10 cellular contexts compared by ENCODE assay signal in genomic region chr5:175658299-175659145, GRCh38. TPM values are rescaled to one million over a fixed set of nuclear protein-coding genes. Genes with fewer than 3 reads are reported as not detected.
DNase-seq lines count a peak whose midpoint lies in the region; ATAC-seq and TF ChIP-seq lines count a peak whose summit lies in the region.
"Had no signal": no experiment of that assay in that cellular context is flagged by ENCODE, and none has a peak within 500 bp of the region (broad histone marks: within the 10 kb centered on the region; RNA-seq: fewer than 3 reads in every experiment).

No MANE protein-coding gene starts in this region.

- H3K9me3 ChIP-seq in muscle layer of colon (ENCODE audit: low read length) (no peaks in the 10 kb centered on the region), upper lobe of left lung (no peaks in the 10 kb centered on the region)

- peaks cover 22% of the 10 kb centered on the region for H3K27me3 Mint-ChIP-seq in central memory CD8-positive, alpha-beta T cell

- peak overlapping the region; percentile 86 for H3K4me3 Mint-ChIP-seq in central memory CD8-positive, alpha-beta T cell

- H3K27ac ChIP-seq in muscle layer of colon (ENCODE audit: low read depth, low read length) (no peak overlapping the region), upper lobe of left lung (peak overlapping the region; percentile 68 to 84 (median 76))
- H3K27ac ChIP-seq: KMS-11 had no signal

- no peaks in the 10 kb centered on the region for H3K36me3 ChIP-seq in muscle layer of colon (ENCODE audit: insufficient read depth, low read length)
- H3K36me3 ChIP-seq in upper lobe of left lung, result no peaks in the 10 kb centered on the region

- H3K27ac Mint-ChIP-seq in central memory CD8-positive, alpha-beta T cell (ENCODE audit: low read depth), result no peak overlapping the region

- 12 to 15% methylated on average over 18 to 38 of the region's 41 CpGs for WGBS in upper lobe of left lung, 2 donors

- peak; percentile 76 for DNase-seq in activated effector memory CD4-positive, alpha-beta T cell treated with anti-CD3 and anti-CD28 coated beads, Interleukin-2, amount 50 U/mL, for 16 hours
- DNase-seq in activated effector memory CD4-positive, alpha-beta T cell treated with Interleukin-2 at 50 U/mL for 16 hours, result no peak
- no peak for DNase-seq in central memory CD8-positive, alpha-beta T cell (ENCODE audit: low spot score in 2 of 2)
- DNase-seq in upper lobe of left lung (peak; percentile 48 to 72), KG1 (lab: John Stamatoyannopoulos, UW) (no peak)

- no peaks in the 10 kb centered on the region for H3K9me3 Mint-ChIP-seq in central memory CD8-positive, alpha-beta T cell

- H3K4me1 ChIP-seq in muscle layer of colon (ENCODE audit: insufficient read depth, low read length) (no peaks in the 10 kb centered on the region), upper lobe of left lung (peaks cover 6 to 41% (median 23%) of the 10 kb centered on the region in 4 donors)

- H3K4me1 Mint-ChIP-seq in central memory CD8-positive, alpha-beta T cell, result peaks cover 45% of the 10 kb centered on the region

- no peak overlapping the region for H3K9ac ChIP-seq in muscle layer of colon (ENCODE audit: low read length)
- H3K9ac ChIP-seq: KMS-11 had no signal

- peak overlapping the region; percentile 39 to 41 for H3K4me3 ChIP-seq in muscle layer of colon (ENCODE audit: low read depth in 1 of 2, low read length in 2 of 2)
- peak overlapping the region in 3 of 4 donors; percentile 50 to 60 (median 59) for H3K4me3 ChIP-seq in upper lobe of left lung

- TF ChIP-seq POLR2A in upper lobe of left lung (IDR thresholded peaks at IDR 0.05), result no peak

- TF ChIP-seq EP300 in upper lobe of left lung (IDR thresholded peaks at IDR 0.05), result no peak

- no peak for TF ChIP-seq CTCF in upper lobe of left lung (IDR thresholded peaks at IDR 0.05)

- ATAC-seq in central memory CD8-positive, alpha-beta T cell (replicated peaks; ENCODE audit: extremely low read depth, poor library complexity, severe bottlenecking), result no peak
- ATAC-seq in upper lobe of left lung (ENCODE audit: low FRiP score in 2 of 2), result peak in 1 of 2 donors; percentile 31
- ATAC-seq in HG02678 (IDR thresholded peaks at IDR 0.05; ENCODE audit: unreplicated experiment), result no peak
- no peak for ATAC-seq in HG03378 (IDR thresholded peaks at IDR 0.05; ENCODE audit: unreplicated experiment)

- peaks cover 5% of the 10 kb centered on the region for H3K36me3 Mint-ChIP-seq in central memory CD8-positive, alpha-beta T cell (ENCODE audit: insufficient read depth)

- H3K27me3 ChIP-seq in muscle layer of colon (ENCODE audit: control insufficient read depth in 1 of 2, insufficient read depth in 2 of 2, low read length in 2 of 2), result peaks cover 8 to 13% of the 10 kb centered on the region in 2 donors
- peaks cover 0 to 14% (median 7%) of the 10 kb centered on the region in 4 donors for H3K27me3 ChIP-seq in upper lobe of left lung

RNA-seq across cellular contexts. Expression of gene HRH2, which starts 0.7 kb away (rescaled TPM):
- 10 to 100 TPM in 2 of 6 donors, 1 to 10 TPM in 4; 3.8 to 16.8 (median 7.8) TPM for total RNA-seq in upper lobe of left lung
- total RNA-seq: dermis microvascular lymphatic vessel endothelial cell had no signal

Comparison
In these comparisons a context has a peak if more than half of its experiments do, and no peak if none do; other contexts are left out.
1. DNase-seq: peak in activated effector memory CD4-positive, alpha-beta T cell treated with anti-CD3 and anti-CD28 coated beads, Interleukin-2, amount 50 U/mL, for 16 hours (single experiment) and upper lobe of left lung (2 of 2); none in activated effector memory CD4-positive, alpha-beta T cell treated with Interleukin-2 at 50 U/mL for 16 hours (single experiment), central memory CD8-positive, alpha-beta T cell (0 of 2) and KG1 (single experiment).